In the genomic region with DNA sequence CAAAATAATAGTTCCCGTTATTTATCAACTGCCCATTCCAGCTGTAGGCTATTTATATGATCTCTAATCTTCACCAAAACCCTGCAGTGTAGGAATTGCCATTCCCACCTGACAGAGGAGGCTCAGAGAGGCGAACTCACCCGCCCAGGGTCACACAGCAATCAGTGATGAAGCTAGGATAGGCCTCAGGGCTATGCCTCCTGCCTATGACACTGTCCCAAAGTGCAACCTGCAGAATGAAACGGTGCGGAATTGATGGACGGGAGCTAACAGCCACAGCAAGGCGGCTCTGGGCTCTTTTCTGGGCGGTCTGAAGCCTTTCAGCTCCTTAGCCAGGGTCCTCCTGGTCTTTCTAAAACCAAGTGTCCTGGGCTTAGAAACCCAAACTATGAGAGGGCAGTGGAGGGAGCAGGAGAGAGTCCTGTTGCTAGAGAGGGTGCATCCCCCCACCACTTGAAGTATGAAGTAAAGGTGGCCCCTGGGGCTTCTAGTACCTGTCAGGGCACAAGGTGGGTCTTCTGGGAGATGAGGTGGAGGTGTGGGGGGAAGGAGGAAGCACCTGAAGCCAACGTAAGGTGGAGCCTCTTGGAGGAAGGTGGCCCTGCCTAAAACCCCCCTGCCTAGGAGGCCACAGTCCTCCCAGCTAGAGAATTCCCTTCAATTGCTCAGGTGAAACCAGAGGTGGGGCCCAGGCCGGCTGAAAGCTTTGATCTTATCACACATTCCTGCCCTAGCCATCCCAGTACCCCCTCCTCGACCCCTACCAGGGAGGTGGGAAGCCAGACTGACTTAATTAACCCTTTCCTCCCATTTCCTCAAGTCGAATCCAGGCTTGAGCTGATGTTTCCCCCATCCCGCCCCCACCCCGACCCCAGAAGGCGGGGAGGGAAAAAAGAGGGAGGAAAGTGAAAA, we compare ENCODE assay signal across 15 cellular contexts. TPM values are rescaled to one million over a fixed set of nuclear protein-coding genes. Genes with fewer than 3 reads are reported as not detected.
DNase-seq lines count a peak whose midpoint lies in the region; ATAC-seq and TF ChIP-seq lines count a peak whose summit lies in the region.
"Had no signal": no experiment of that assay in that cellular context is flagged by ENCODE, and none has a peak within 500 bp of the region (broad histone marks: within the 10 kb centered on the region; RNA-seq: fewer than 3 reads in every experiment).

No MANE protein-coding gene starts in this region.

- TF ChIP-seq POLR2A in gastrocnemius medialis (IDR thresholded peaks at IDR 0.05) = no peak

- H3K9me3 ChIP-seq in BLaER1 = no peaks in the 10 kb centered on the region
- no peaks in the 10 kb centered on the region for H3K9me3 ChIP-seq in WERI-Rb-1 (ENCODE audit: severe bottlenecking)
- H3K9me3 ChIP-seq in gastrocnemius medialis = no peaks in the 10 kb centered on the region
- H3K9me3 ChIP-seq: colonic mucosa had no signal

- peaks cover 78% of the 10 kb centered on the region for H3K4me1 ChIP-seq in BLaER1
- peaks cover 53 to 90% of the 10 kb centered on the region in 2 donors for H3K4me1 ChIP-seq in gastrocnemius medialis

- ATAC-seq in gastrocnemius medialis (no peak), SK-N-SH treated with all-trans-retinoic acid at 6 μM for 48 hours (no peak)

- H3K27me3 ChIP-seq in BLaER1 (no peaks in the 10 kb centered on the region), WERI-Rb-1 (ENCODE audit: insufficient read depth, low read depth, severe bottlenecking) (no peaks in the 10 kb centered on the region), gastrocnemius medialis (no peaks in the 10 kb centered on the region)
- H3K27me3 ChIP-seq: colonic mucosa had no signal

- peak overlapping the region; percentile 33 for H3K4me2 ChIP-seq in BLaER1

- in situ Hi-C loops in gastrocnemius medialis (cut with MboI; ENCODE audit: low sequenced_read_pairs in 4 of 4) = no loop called here

- intact Hi-C loops in gastrocnemius medialis (cut with DNase I; ENCODE audit: low total_unique reads) = no loop called here

- no peak overlapping the region for H3K4me3 ChIP-seq in BLaER1
- H3K4me3 ChIP-seq in WERI-Rb-1 (ENCODE audit: low read depth, low read length) = no peak overlapping the region
- H3K4me3 ChIP-seq in gastrocnemius medialis = no peak overlapping the region
- H3K4me3 ChIP-seq: colonic mucosa had no signal

- no peaks in the 10 kb centered on the region for H4K20me1 ChIP-seq in BLaER1

- no peak for DNase-seq in WERI-Rb-1
- DNase-seq in iPS-NIHi7 (ENCODE audit: extremely low spot score) = peak; percentile 94
- DNase-seq in gastrocnemius medialis = no peak
- no peak for DNase-seq in AG20443 (ENCODE audit: low spot score)
- DNase-seq in NCI-H2196 treated with DMSO at 0.1 percent for 48 hours (lab: John Stamatoyannopoulos, UW; ENCODE audit: unreplicated experiment) = no peak
- DNase-seq in KG1 (lab: John Stamatoyannopoulos, UW) = no peak
- DNase-seq: colonic mucosa, NCI-H1092, NCI-H446 treated with DMSO at 0.1 percent for 48 hours, T-helper 9 cell had no signal

- TF ChIP-seq CTCF in WERI-Rb-1 (IDR thresholded peaks at IDR 0.05; ENCODE audit: low read depth, low read length) (no peak), gastrocnemius medialis (IDR thresholded peaks at IDR 0.05 in 4 of 5, conservative IDR thresholded peaks at IDR 0.05 in 1 of 5) (no peak)

- H3K9ac ChIP-seq in BLaER1 = 0 out of 2 replicates have a peak overlapping the region, but pooled peaks have one; percentile 19

- no peaks in the 10 kb centered on the region; the same call in 1 of the 2 replicates for H3K36me3 ChIP-seq in BLaER1
- H3K36me3 ChIP-seq in WERI-Rb-1 = no peaks in the 10 kb centered on the region
- H3K36me3 ChIP-seq in gastrocnemius medialis = no peaks in the 10 kb centered on the region
- H3K36me3 ChIP-seq: colonic mucosa had no signal

- H3K27ac ChIP-seq in BLaER1 (0 out of 2 replicates have a peak overlapping the region, but pooled peaks have one; percentile 12), WERI-Rb-1 (peak overlapping the region; percentile 84), gastrocnemius medialis (peak overlapping the region; percentile 76 to 89 (median 88))

TF ChIP-seq in SK-N-SH treated with all-trans-retinoic acid at 6 μM for 48 hours, 23 proteins besides CTCF, POLR2A, EP300 and RAD21:
- no peak for TF ChIP-seq TCF4 (CRISPR knock-in tag; IDR thresholded peaks at IDR 0.05; ENCODE audit: borderline replicate concordance)
- TF ChIP-seq, protein P1, sequence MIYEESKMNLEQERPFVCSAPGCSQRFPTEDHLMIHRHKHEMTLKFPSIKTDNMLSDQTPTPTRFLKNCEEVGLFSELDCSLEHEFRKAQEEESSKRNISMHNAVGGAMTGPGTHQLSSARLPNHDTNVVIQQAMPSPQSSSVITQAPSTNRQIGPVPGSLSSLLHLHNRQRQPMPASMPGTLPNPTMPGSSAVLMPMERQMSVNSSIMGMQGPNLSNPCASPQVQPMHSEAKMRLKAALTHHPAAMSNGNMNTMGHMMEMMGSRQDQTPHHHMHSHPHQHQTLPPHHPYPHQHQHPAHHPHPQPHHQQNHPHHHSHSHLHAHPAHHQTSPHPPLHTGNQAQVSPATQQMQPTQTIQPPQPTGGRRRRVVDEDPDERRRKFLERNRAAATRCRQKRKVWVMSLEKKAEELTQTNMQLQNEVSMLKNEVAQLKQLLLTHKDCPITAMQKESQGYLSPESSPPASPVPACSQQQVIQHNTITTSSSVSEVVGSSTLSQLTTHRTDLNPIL (CRISPR knock-in tag; IDR thresholded peaks at IDR 0.05; ENCODE audit: low read depth) = no peak
- TF ChIP-seq, protein P2, sequence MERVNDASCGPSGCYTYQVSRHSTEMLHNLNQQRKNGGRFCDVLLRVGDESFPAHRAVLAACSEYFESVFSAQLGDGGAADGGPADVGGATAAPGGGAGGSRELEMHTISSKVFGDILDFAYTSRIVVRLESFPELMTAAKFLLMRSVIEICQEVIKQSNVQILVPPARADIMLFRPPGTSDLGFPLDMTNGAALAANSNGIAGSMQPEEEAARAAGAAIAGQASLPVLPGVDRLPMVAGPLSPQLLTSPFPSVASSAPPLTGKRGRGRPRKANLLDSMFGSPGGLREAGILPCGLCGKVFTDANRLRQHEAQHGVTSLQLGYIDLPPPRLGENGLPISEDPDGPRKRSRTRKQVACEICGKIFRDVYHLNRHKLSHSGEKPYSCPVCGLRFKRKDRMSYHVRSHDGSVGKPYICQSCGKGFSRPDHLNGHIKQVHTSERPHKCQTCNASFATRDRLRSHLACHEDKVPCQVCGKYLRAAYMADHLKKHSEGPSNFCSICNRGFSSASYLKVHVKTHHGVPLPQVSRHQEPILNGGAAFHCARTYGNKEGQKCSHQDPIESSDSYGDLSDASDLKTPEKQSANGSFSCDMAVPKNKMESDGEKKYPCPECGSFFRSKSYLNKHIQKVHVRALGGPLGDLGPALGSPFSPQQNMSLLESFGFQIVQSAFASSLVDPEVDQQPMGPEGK (CRISPR knock-in tag; IDR thresholded peaks at IDR 0.05; ENCODE audit: borderline replicate concordance) = no peak
- TF ChIP-seq CSDC2 (CRISPR knock-in tag; IDR thresholded peaks at IDR 0.05) = no peak
- no peak for TF ChIP-seq TOX (CRISPR knock-in tag; IDR thresholded peaks at IDR 0.05; ENCODE audit: borderline replicate concordance)
- TF ChIP-seq ARNTL (CRISPR knock-in tag; IDR thresholded peaks at IDR 0.05; ENCODE audit: borderline replicate concordance, low read depth) = no peak
- TF ChIP-seq SNAI2 (CRISPR knock-in tag; IDR thresholded peaks at IDR 0.05) = no peak

RNA-seq across cellular contexts. Expression of a gene that starts 14.8 kb away (rescaled TPM):
- 100 to 1,000 TPM in 1 of 4 donors, 10 to 100 TPM in 3; 68.9 to 108 (median 83.5) TPM for total RNA-seq in gastrocnemius medialis

RNA-seq across cellular contexts. Expression of a gene that starts 54.5 kb away (rescaled TPM):
- not detected for total RNA-seq in gastrocnemius medialis
- total RNA-seq: activated CD8-positive, alpha-beta memory T cell treated with anti-CD3 and anti-CD28 coated beads for 36 hours; liver; temporal lobe had no signal

Comparison
In these comparisons a context has a peak if more than half of its experiments do, and no peak if none do; other contexts are left out.
1. H3K27ac ChIP-seq: peak in every context shown above with its lines; median percentile 88 in gastrocnemius medialis; 84 in WERI-Rb-1; 12 in BLaER1.